ENCODE assay signal across 4 cellular contexts in genomic region chr3:149219380-149220121, GRCh38. TPM values are rescaled to one million over a fixed set of nuclear protein-coding genes. Genes with fewer than 3 reads are reported as not detected.
"Had no signal": no experiment of that assay in that cellular context is flagged by ENCODE, and none has a peak within 500 bp of the region (broad histone marks: within the 10 kb centered on the region; RNA-seq: fewer than 3 reads in every experiment).

No MANE protein-coding gene starts in this region.

RNA-seq across cellular contexts. Expression of gene CP, which starts 2.1 kb away (rescaled TPM):
- total RNA-seq: MCF 10A, OCI-LY7, SJSA1 had no signal
- polyA plus RNA-seq: SK-N-SH had no signal
